In genomic region chr9:120579750-120580590, GRCh38 we compare ENCODE assay signal across 8 cellular contexts. TPM values are rescaled to one million over a fixed set of nuclear protein-coding genes. Genes with fewer than 3 reads are reported as not detected.
DNase-seq lines count a peak whose midpoint lies in the region; ATAC-seq, FAIRE-seq and TF ChIP-seq lines count a peak whose summit lies in the region.

CDK5RAP2 (minus strand) TSS chr9:120580167; CDS start chr9:120579978, 189 bp downstream.

- H3K27me3 ChIP-seq in right atrium auricular region (no peaks in the 10 kb centered on the region), psoas muscle (ENCODE audit: insufficient read depth in 3 of 3, low read length in 2 of 3) (no peaks in the 10 kb centered on the region)

- DNase-seq in NCI-H187 treated with DMSO at 0.1 percent for 48 hours (lab: John Stamatoyannopoulos, UW) (peak; percentile 78), anterior cingulate cortex (lab: John Stamatoyannopoulos, UW) (peak; percentile 62 to 98 (median 93)), right atrium auricular region (ENCODE audit: low spot score) (peak; percentile 95), psoas muscle (peak; percentile 94 to 97), urothelium cell line (ENCODE audit: low spot score) (peak; percentile 93)

- TF ChIP-seq CTCF in right atrium auricular region (IDR thresholded peaks at IDR 0.05): no peak
- TF ChIP-seq CTCF in psoas muscle (IDR thresholded peaks at IDR 0.05): no peak

- intact Hi-C loops in T-helper 2 cell treated with Interferon-gamma antibody and Interleukin-4, amounts not matched to agents 100 ng/mL and 5 ng/mL, for 36 hours (cut with micrococcal nuclease): loop anchor here (1.0 to 10.0 kb wide), 6 partner anchors 134 to 1512 kb away; partner anchors contain the start of genes FBXW2, MEGF9, PHF19 and RAB14
- intact Hi-C loops in psoas muscle (cut with DNase I): no loop called here

- H3K4me1 ChIP-seq in right atrium auricular region (peaks cover 0 to 28% of the 10 kb centered on the region in 2 donors), psoas muscle (peaks cover 23% of the 10 kb centered on the region)

- no peaks in the 10 kb centered on the region for H3K36me3 ChIP-seq in right atrium auricular region
- peaks cover 0 to 8% of the 10 kb centered on the region in 2 donors for H3K36me3 ChIP-seq in psoas muscle (ENCODE audit: insufficient read depth in 1 of 2, low read depth in 1 of 2)

- H3K9me3 ChIP-seq in right atrium auricular region (no peaks in the 10 kb centered on the region), psoas muscle (no peaks in the 10 kb centered on the region)

- ATAC-seq in GM18499 (IDR thresholded peaks at IDR 0.05; ENCODE audit: insufficient read depth, unreplicated experiment) (peak; percentile 91), HG02943 (IDR thresholded peaks at IDR 0.05; ENCODE audit: low read depth, unreplicated experiment) (peak; percentile 86), psoas muscle (peak; percentile 90 to 96 (median 94))

- no peak for FAIRE-seq in urothelium cell line (lab: Jason Lieb, UNC)

- 3 to 4% (median 4%) methylated on average over 52 to 53 of the region's 53 CpGs for WGBS in psoas muscle, 3 donors

- H3K4me3 ChIP-seq in right atrium auricular region: peak within 1 kb of the TSS; percentile 89 to 92
- peak within 1 kb of the TSS; percentile 99 for H3K4me3 ChIP-seq in psoas muscle

- H3K27ac ChIP-seq in right atrium auricular region (peak within 1 kb of the TSS; percentile 62 to 86), psoas muscle (peak within 1 kb of the TSS; percentile 92)

RNA-seq across cellular contexts. Expression of gene CDK5RAP2, which starts in this region (rescaled TPM):
- total RNA-seq in T-helper 2 cell treated with Interferon-gamma antibody and Interleukin-4, amounts not matched to agents 100 ng/mL and 5 ng/mL, for 36 hours: 87.1 and 91.6 TPM in 2 replicates
- total RNA-seq in right atrium auricular region (10 to 100 TPM; 36.7 to 40.4 TPM), psoas muscle (10 to 100 TPM; 60.3 to 95.1 (median 73.3) TPM)
- polyA plus RNA-seq in psoas muscle: 10 to 100 TPM; 26.0 to 45.4 (median 40.9) TPM

Comparison
In these comparisons a context has a peak if more than half of its experiments do, and no peak if none do; other contexts are left out.
1. Peak in every context shown above with its lines: DNase-seq, ATAC-seq, H3K4me3 ChIP-seq and H3K27ac ChIP-seq.